Comparison of ENCODE assay signal across 8 cellular contexts in genomic region chr9:36189978-36190377, GRCh38. TPM values are rescaled to one million over a fixed set of nuclear protein-coding genes. Genes with fewer than 3 reads are reported as not detected.
DNase-seq lines count a peak whose midpoint lies in the region; ATAC-seq, FAIRE-seq and TF ChIP-seq lines count a peak whose summit lies in the region.

No MANE protein-coding gene starts in this region.

- H3K4me1 ChIP-seq in esophagus muscularis mucosa (peaks cover 36 to 44% (median 44%) of the 10 kb centered on the region in 4 donors), prostate gland (replicated peaks) (peaks cover 5% of the 10 kb centered on the region)

- TF ChIP-seq CTCF in GM12864 (IDR thresholded peaks at IDR 0.05; ENCODE audit: low read depth, low read length, missing control alignments) (no peak), esophagus muscularis mucosa (IDR thresholded peaks at IDR 0.05) (no peak), prostate gland (IDR thresholded peaks at IDR 0.05) (no peak)

- H3K27me3 ChIP-seq in esophagus muscularis mucosa (no peaks in the 10 kb centered on the region), prostate gland (replicated peaks; ENCODE audit: insufficient read depth) (no peaks in the 10 kb centered on the region)

- TF ChIP-seq POLR2A in esophagus muscularis mucosa (IDR thresholded peaks at IDR 0.05; ENCODE audit: low read depth) (no peak), prostate gland (IDR thresholded peaks at IDR 0.05) (no peak), GM12892 (IDR thresholded peaks at IDR 0.05; ENCODE audit: low read depth, low read length) (no peak)

- H3K4me3 ChIP-seq in GM12864 (ENCODE audit: low read depth, low read length), result peak overlapping the region; percentile 97
- peak overlapping the region; percentile 82 to 95 (median 92) for H3K4me3 ChIP-seq in esophagus muscularis mucosa
- H3K4me3 ChIP-seq in prostate gland, result peak overlapping the region; percentile 95 to 96

- H3K36me3 ChIP-seq in esophagus muscularis mucosa (peaks cover 0 to 6% (median 0%) of the 10 kb centered on the region in 4 donors), prostate gland (no peaks in the 10 kb centered on the region)

- no peak for DNase-seq in GM12864 (ENCODE audit: low read depth)
- peak; percentile 46 for DNase-seq in RCC 7860 (ENCODE audit: low spot score)
- DNase-seq in esophagus muscularis mucosa (ENCODE audit: extremely low spot score), result no peak
- DNase-seq in prostate gland (ENCODE audit: low spot score), result no peak
- DNase-seq in GM12892 (ENCODE audit: insufficient read length), result no peak
- DNase-seq in COLO829 (ENCODE audit: low spot score), result no peak
- no peak for DNase-seq in SHP77 (lab: John Stamatoyannopoulos, UW)

- no peak for ATAC-seq in HG02759 (IDR thresholded peaks at IDR 0.05; ENCODE audit: unreplicated experiment)

- H3K9me3 ChIP-seq in esophagus muscularis mucosa (no peaks in the 10 kb centered on the region), prostate gland (no peaks in the 10 kb centered on the region)

- 15% methylated on average over 9 of the region's 9 CpGs for WGBS in esophagus muscularis mucosa
- WGBS in prostate gland, result 7% methylated on average over 9 of the region's 9 CpGs

- peak overlapping the region; percentile 91 to 94 (median 92) for H3K27ac ChIP-seq in esophagus muscularis mucosa (replicated peaks in 1 of 4)
- peak overlapping the region; percentile 81 to 90 for H3K27ac ChIP-seq in prostate gland

- FAIRE-seq in RCC 7860 (lab: Jason Lieb, UNC) (no peak), GM12892 (lab: Jason Lieb, UNC) (no peak)

- intact Hi-C loops in esophagus muscularis mucosa (cut with DNase I), result loop anchor here (5.0 to 10.0 kb wide), 2 partner anchors 65 to 137 kb away; partner anchors contain the start of gene GNE
- intact Hi-C loops in prostate gland (cut with DNase I), result loop anchor here (2.0 to 10.0 kb wide), 3 partner anchors 47 to 139 kb away; partner anchors contain the start of gene GNE

- TF ChIP-seq EP300 in esophagus muscularis mucosa (IDR thresholded peaks at IDR 0.05), result no peak

RNA-seq across cellular contexts. Expression of gene CLTA, which starts 0.7 kb away (rescaled TPM):
- total RNA-seq in esophagus muscularis mucosa, result 100 to 1,000 TPM; 125 to 178 (median 159) TPM
- 100 to 1,000 TPM; 210 to 259 TPM for total RNA-seq in prostate gland
- 157 TPM for polyA plus RNA-seq in GM12892 (2012; ENCODE audit: missing spikeins)

RNA-seq across cellular contexts. Expression of gene CCIN, which starts 20.8 kb away (rescaled TPM):
- 1 to 10 TPM in 1 of 4 donors, under 1 TPM in 3; 0.39 to 1.0 (median 0.46) TPM for total RNA-seq in esophagus muscularis mucosa
- total RNA-seq in prostate gland, result 1 to 10 TPM in 1 of 2 donors, under 1 TPM in 1; 0.18 to 3.0 TPM
- not detected for polyA plus RNA-seq in GM12892 (2012; ENCODE audit: missing spikeins)

RNA-seq across cellular contexts. Expression of gene GLIPR2, which starts 53.4 kb away (rescaled TPM):
- 10 to 100 TPM; 51.3 to 84.9 (median 59.6) TPM for total RNA-seq in esophagus muscularis mucosa
- 10 to 100 TPM; 21.6 to 36.5 TPM for total RNA-seq in prostate gland
- polyA plus RNA-seq in GM12892 (2012; ENCODE audit: missing spikeins), result 4.0 TPM
